17 cellular contexts compared by ENCODE assay signal in genomic region chr12:89140580-89141236, GRCh38.
DNase-seq lines count a peak whose midpoint lies in the region; ATAC-seq and TF ChIP-seq lines count a peak whose summit lies in the region.
"Had no signal": no experiment of that assay in that cellular context is flagged by ENCODE, and none has a peak within 500 bp of the region (broad histone marks: within the 10 kb centered on the region; RNA-seq: fewer than 3 reads in every experiment).

No MANE protein-coding gene starts in this region.

- H3K4me2 ChIP-seq in PC-3 (ENCODE audit: low read length), result no peak overlapping the region
- H3K4me2 ChIP-seq: SK-N-SH had no signal

- TF ChIP-seq CTCF in HFFc6 (IDR thresholded peaks at IDR 0.05) (no peak), PC-3 (conservative IDR thresholded peaks at IDR 0.05; ENCODE audit: low read depth, low read length) (no peak), fibroblast of villous mesenchyme (IDR thresholded peaks at IDR 0.05; ENCODE audit: insufficient read depth, low read depth, low read length) (no peak)

- no peaks in the 10 kb centered on the region for H3K79me2 ChIP-seq in PC-3 (ENCODE audit: low read length)

- H3K27me3 ChIP-seq in PC-3 (ENCODE audit: low read length), result no peaks in the 10 kb centered on the region

- ATAC-seq in PC-3, result no peak; the same call in 1 of the 2 replicates
- ATAC-seq in HG03280 (IDR thresholded peaks at IDR 0.05; ENCODE audit: unreplicated experiment), result no peak

- H3K9ac ChIP-seq in PC-3 (ENCODE audit: low read length), result no peak overlapping the region
- H3K9ac ChIP-seq: SK-N-SH had no signal

- no peaks in the 10 kb centered on the region for H3K36me3 ChIP-seq in PC-3 (ENCODE audit: low read depth, low read length)

- peak overlapping the region; percentile 21; the same call in 1 of the 2 replicates for H3K27ac ChIP-seq in PC-3 (ENCODE audit: low read length)

- no peaks in the 10 kb centered on the region for H3K27me3 Mint-ChIP-seq in HFFc6 (ENCODE audit: insufficient read depth)

- H3K4me3 ChIP-seq in PC-3 (ENCODE audit: low read length) (no peak overlapping the region), fibroblast of villous mesenchyme (ENCODE audit: low read depth, low read length) (no peak overlapping the region)

- H3K36me3 Mint-ChIP-seq in HFFc6 (ENCODE audit: low read depth), result no peaks in the 10 kb centered on the region
- H3K36me3 Mint-ChIP-seq: CD14-positive monocyte had no signal

- H3K4me3 Mint-ChIP-seq in HFFc6, result no peak overlapping the region
- H3K4me3 Mint-ChIP-seq: CD14-positive monocyte had no signal

- H3K9me2 ChIP-seq in PC-3 (replicated peaks; ENCODE audit: low read length), result no peaks in the 10 kb centered on the region
- H3K9me2 ChIP-seq: SK-N-SH had no signal

- peaks cover 51% of the 10 kb centered on the region for H3K4me1 Mint-ChIP-seq in HFFc6 (ENCODE audit: low read depth)

- POLR2A ChIA-PET in PC-3 (lab: Charles Lee; ENCODE audit: unreplicated experiment), result no interaction called here

- CTCF ChIA-PET in PC-3 (lab: Charles Lee), result no interaction called here

- no peaks in the 10 kb centered on the region for H3K9me3 Mint-ChIP-seq in HFFc6
- H3K9me3 Mint-ChIP-seq: activated T-helper 2 cell treated with anti-CD3 and anti-CD28 coated beads, Interferon-gamma antibody, Interleukin-2, Interleukin-4, amounts not matched to agents 10 μg/mL and 5 μg/mL and 100 μg/mL, durations not matched to agents 14 hours and 24 hours and 36 hours had no signal

- H2AFZ ChIP-seq in PC-3 (ENCODE audit: low read length), result no peak overlapping the region

- H4K20me1 ChIP-seq in PC-3 (ENCODE audit: low read length), result no peaks in the 10 kb centered on the region

- H3K9me3 ChIP-seq in PC-3 (ENCODE audit: low read length), result no peaks in the 10 kb centered on the region
- H3K9me3 ChIP-seq: SK-N-SH had no signal

- H3K27ac Mint-ChIP-seq in HFFc6, result peak overlapping the region; percentile 26; the same call in 1 of the 2 replicates
- H3K27ac Mint-ChIP-seq: activated T-helper 2 cell treated with anti-CD3 and anti-CD28 coated beads, Interferon-gamma antibody, Interleukin-2, Interleukin-4, amounts not matched to agents 10 μg/mL and 5 μg/mL and 100 μg/mL, durations not matched to agents 14 hours and 24 hours and 36 hours; CD14-positive monocyte had no signal

- intact Hi-C loops in PC-3 (cut with micrococcal nuclease), result no loop called here
- intact Hi-C loops in posterior cingulate gyrus (cut with DNase I), result no loop called here

- DNase-seq in HFFc6 (no peak), PC-3 (peak; percentile 48), fibroblast of villous mesenchyme (ENCODE audit: low read depth) (peak; percentile 74), posterior cingulate gyrus (peak in 8 of 10 donors; percentile 17 to 90 (median 44)), NCI-H2227 treated with DMSO at 0.1 percent for 48 hours (lab: John Stamatoyannopoulos, UW) (no peak), nucleus accumbens (lab: John Stamatoyannopoulos, UW) (no peak), kidney tubule cell (ENCODE audit: low spot score) (no peak)
- DNase-seq: dermis blood vessel endothelial cell; kidney glomerular epithelial cell; MM.1S; NCI-H226; SK-N-SH; stimulated activated CD4-positive, alpha-beta T cell treated with anti-CD3 and anti-CD28 coated beads, Interleukin-2, amount 100 ng/mL, for 48 hours; trophoblast cell had no signal

- BruUV-seq in PC-3 (replicated peaks; lab: Mats Ljungman, UMichigan), result no TSS peak

- H3F3A ChIP-seq in PC-3 (ENCODE audit: low read length, unreplicated experiment), result no peaks in the 10 kb centered on the region

- H3K4me1 ChIP-seq in PC-3 (ENCODE audit: insufficient read depth, low read length), result peaks cover 38% of the 10 kb centered on the region

Comparison
In these comparisons a context has a peak if more than half of its experiments do, and no peak if none do; other contexts are left out.
1. DNase-seq: peak in PC-3 (single experiment), fibroblast of villous mesenchyme (single experiment) and posterior cingulate gyrus (8 of 10); none in HFFc6 (single experiment), NCI-H2227 treated with DMSO at 0.1 percent for 48 hours (single experiment), nucleus accumbens (0 of 56) and kidney tubule cell (single experiment).